8 cellular contexts compared by ENCODE assay signal in the genomic region with DNA sequence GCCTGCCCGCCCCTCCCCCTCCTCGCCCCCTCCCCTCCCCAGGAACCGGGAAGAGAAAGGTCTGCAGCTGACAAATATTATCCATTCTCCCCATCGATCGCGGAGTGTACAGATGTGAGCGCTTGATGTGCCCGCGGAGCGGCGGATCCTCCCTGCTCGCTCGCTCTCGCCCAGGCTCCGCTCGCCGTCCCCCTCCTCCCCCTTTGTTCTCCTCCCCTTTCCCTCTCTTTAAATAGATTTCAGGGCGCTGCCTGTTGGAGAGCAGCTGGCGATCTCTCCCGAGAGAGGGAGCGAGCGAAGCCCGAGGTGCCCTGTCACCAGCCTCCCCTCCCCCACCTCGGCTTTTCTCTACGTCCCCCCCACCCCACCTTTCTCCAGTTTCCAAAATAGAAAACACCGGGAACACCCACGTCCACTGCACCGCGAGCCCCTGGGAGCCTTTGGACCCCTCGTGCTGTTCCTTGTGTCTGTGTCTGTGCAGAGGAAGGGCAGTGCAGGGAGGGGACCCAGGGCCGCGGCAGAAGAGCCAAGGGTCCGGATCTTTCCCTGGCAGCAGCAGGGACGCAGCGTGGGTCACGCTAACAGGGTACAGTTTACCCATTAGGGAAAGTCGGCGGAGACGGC. TPM values are rescaled to one million over a fixed set of nuclear protein-coding genes. Genes with fewer than 3 reads are reported as not detected.
A peak's percentile ranks its signal among the peaks of the same experiment; 100 is the strongest.
DNase-seq lines count a peak whose midpoint lies in the region; ATAC-seq and TF ChIP-seq lines count a peak whose summit lies in the region.

No MANE protein-coding gene starts in this region.

- WGBS in liver = under 1% methylated on average over 39 of the region's 39 CpGs
- 18% methylated on average over 39 of the region's 39 CpGs; no CpG with 5 or more reads in 1 of the 2 donors for WGBS in transverse colon (ENCODE audit: low coverage in 1 of 2), 2 donors

- H3K4me1 ChIP-seq in liver (ENCODE audit: control insufficient read depth in 4 of 4, insufficient read depth in 4 of 4, low read length in 3 of 4) = peaks cover 6 to 56% (median 21%) of the 10 kb centered on the region in 4 donors
- peaks cover 5 to 48% (median 37%) of the 10 kb centered on the region in 4 donors for H3K4me1 ChIP-seq in transverse colon

- no peaks in the 10 kb centered on the region for H3K36me3 ChIP-seq in liver (ENCODE audit: control insufficient read depth in 4 of 4, insufficient read depth in 3 of 4, low read depth in 1 of 4, low read length in 3 of 4)
- H3K36me3 ChIP-seq in transverse colon = no peaks in the 10 kb centered on the region

- H3K4me3 ChIP-seq in cardiac fibroblast (replicated peaks in 1 of 2; ENCODE audit: low read depth in 2 of 2, low read length in 2 of 2) (peak overlapping the region; percentile 25 to 36), liver (ENCODE audit: low read depth in 1 of 3, low read length in 3 of 3) (peak overlapping the region in 2 of 3 donors; percentile 41 to 58), transverse colon (peak overlapping the region; percentile 30 to 56 (median 34))

- H3K9me3 ChIP-seq in liver (ENCODE audit: control insufficient read depth in 4 of 4, low read length in 3 of 4) (no peaks in the 10 kb centered on the region), transverse colon (no peaks in the 10 kb centered on the region)

- DNase-seq in stimulated activated naive CD8-positive, alpha-beta T cell treated with anti-CD3 and anti-CD28 coated beads, Interleukin-15, Interleukin-2, amounts not matched to agents 100 U/mL and 50 U/mL, for 24 hours = no peak
- DNase-seq in NCI-H82 (lab: John Stamatoyannopoulos, UW) (peak; percentile 93), cardiac fibroblast (ENCODE audit: low read depth in 2 of 2) (peak in 1 of 2 donors; percentile 41), transverse colon (no peak), omental fat pad (ENCODE audit: low spot score) (no peak), AML-193 (lab: John Stamatoyannopoulos, UW) (no peak)

- TF ChIP-seq RAD21 in liver (IDR thresholded peaks at IDR 0.05) = no peak

- peaks cover 32% of the 10 kb centered on the region for H3K4me1 Mint-ChIP-seq in stimulated activated naive CD8-positive, alpha-beta T cell treated with anti-CD3 and anti-CD28 coated beads, Interleukin-15, Interleukin-2, amounts not matched to agents 100 ng/mL and 50 ng/mL, for 24 hours (ENCODE audit: low read depth)

- no peaks in the 10 kb centered on the region for H3K9me3 Mint-ChIP-seq in stimulated activated naive CD8-positive, alpha-beta T cell treated with anti-CD3 and anti-CD28 coated beads, Interleukin-15, Interleukin-2, amounts not matched to agents 100 ng/mL and 50 ng/mL, for 24 hours

- H3K4me3 Mint-ChIP-seq in stimulated activated naive CD8-positive, alpha-beta T cell treated with anti-CD3 and anti-CD28 coated beads, Interleukin-15, Interleukin-2, amounts not matched to agents 100 ng/mL and 50 ng/mL, for 24 hours = peak overlapping the region; percentile 78

- H3K9ac ChIP-seq in liver (ENCODE audit: low read depth in 1 of 2, low read length in 2 of 2) = no peak overlapping the region

- H3K27ac Mint-ChIP-seq in stimulated activated naive CD8-positive, alpha-beta T cell treated with anti-CD3 and anti-CD28 coated beads, Interleukin-15, Interleukin-2, amounts not matched to agents 100 ng/mL and 50 ng/mL, for 24 hours = peak overlapping the region; percentile 67

- intact Hi-C loops in transverse colon (cut with DNase I; ENCODE audit: low total_unique reads) = loop anchor here (5.0 to 10.0 kb wide), 3 partner anchors 57 to 420 kb away; a partner anchor contains a TSS

- TF ChIP-seq CTCF in cardiac fibroblast (IDR thresholded peaks at IDR 0.05; ENCODE audit: low read depth, low read length) = no peak
- TF ChIP-seq CTCF in liver (IDR thresholded peaks at IDR 0.05; ENCODE audit: low read depth, low read length, missing input control) = no peak
- TF ChIP-seq CTCF in transverse colon (IDR thresholded peaks at IDR 0.05) = no peak
- no peak for TF ChIP-seq CTCF in omental fat pad (IDR thresholded peaks at IDR 0.05)

- no peak for ATAC-seq in stimulated activated naive CD8-positive, alpha-beta T cell treated with anti-CD3 and anti-CD28 coated beads, Interleukin-15, Interleukin-2, amounts not matched to agents 100 U/mL and 50 U/mL, for 24 hours
- ATAC-seq in omental fat pad (ENCODE audit: low FRiP score) = no peak

- in situ Hi-C loops in transverse colon (cut with MboI; ENCODE audit: low pct_ligation_motif_present in 1 of 4, low pct_unique_long_range_greater_than_20kb in 1 of 4, low sequenced_read_pairs in 3 of 4) = no loop called here

- no peaks in the 10 kb centered on the region for H3K27me3 Mint-ChIP-seq in stimulated activated naive CD8-positive, alpha-beta T cell treated with anti-CD3 and anti-CD28 coated beads, Interleukin-15, Interleukin-2, amounts not matched to agents 100 ng/mL and 50 ng/mL, for 24 hours

- TF ChIP-seq EP300 in transverse colon (IDR thresholded peaks at IDR 0.05; ENCODE audit: low read depth) = no peak

- H3K36me3 Mint-ChIP-seq in stimulated activated naive CD8-positive, alpha-beta T cell treated with anti-CD3 and anti-CD28 coated beads, Interleukin-15, Interleukin-2, amounts not matched to agents 100 ng/mL and 50 ng/mL, for 24 hours (ENCODE audit: low read depth) = no peaks in the 10 kb centered on the region

- H3K27ac ChIP-seq in liver (ENCODE audit: low read depth in 1 of 2, low read length in 2 of 2) (peak overlapping the region; percentile 72 to 76), transverse colon (peak overlapping the region; percentile 68 to 81 (median 74))

- TF ChIP-seq POLR2A in transverse colon (IDR thresholded peaks at IDR 0.05) = no peak

- H3K27me3 ChIP-seq in liver (ENCODE audit: control insufficient read depth in 4 of 4, insufficient read depth in 4 of 4, low read length in 3 of 4) (no peaks in the 10 kb centered on the region), transverse colon (no peaks in the 10 kb centered on the region)

TF ChIP-seq in liver, 16 proteins besides CTCF, POLR2A, EP300 and RAD21:
- no peak for TF ChIP-seq FOXA2 (IDR thresholded peaks at IDR 0.05)
- TF ChIP-seq, protein P1, sequence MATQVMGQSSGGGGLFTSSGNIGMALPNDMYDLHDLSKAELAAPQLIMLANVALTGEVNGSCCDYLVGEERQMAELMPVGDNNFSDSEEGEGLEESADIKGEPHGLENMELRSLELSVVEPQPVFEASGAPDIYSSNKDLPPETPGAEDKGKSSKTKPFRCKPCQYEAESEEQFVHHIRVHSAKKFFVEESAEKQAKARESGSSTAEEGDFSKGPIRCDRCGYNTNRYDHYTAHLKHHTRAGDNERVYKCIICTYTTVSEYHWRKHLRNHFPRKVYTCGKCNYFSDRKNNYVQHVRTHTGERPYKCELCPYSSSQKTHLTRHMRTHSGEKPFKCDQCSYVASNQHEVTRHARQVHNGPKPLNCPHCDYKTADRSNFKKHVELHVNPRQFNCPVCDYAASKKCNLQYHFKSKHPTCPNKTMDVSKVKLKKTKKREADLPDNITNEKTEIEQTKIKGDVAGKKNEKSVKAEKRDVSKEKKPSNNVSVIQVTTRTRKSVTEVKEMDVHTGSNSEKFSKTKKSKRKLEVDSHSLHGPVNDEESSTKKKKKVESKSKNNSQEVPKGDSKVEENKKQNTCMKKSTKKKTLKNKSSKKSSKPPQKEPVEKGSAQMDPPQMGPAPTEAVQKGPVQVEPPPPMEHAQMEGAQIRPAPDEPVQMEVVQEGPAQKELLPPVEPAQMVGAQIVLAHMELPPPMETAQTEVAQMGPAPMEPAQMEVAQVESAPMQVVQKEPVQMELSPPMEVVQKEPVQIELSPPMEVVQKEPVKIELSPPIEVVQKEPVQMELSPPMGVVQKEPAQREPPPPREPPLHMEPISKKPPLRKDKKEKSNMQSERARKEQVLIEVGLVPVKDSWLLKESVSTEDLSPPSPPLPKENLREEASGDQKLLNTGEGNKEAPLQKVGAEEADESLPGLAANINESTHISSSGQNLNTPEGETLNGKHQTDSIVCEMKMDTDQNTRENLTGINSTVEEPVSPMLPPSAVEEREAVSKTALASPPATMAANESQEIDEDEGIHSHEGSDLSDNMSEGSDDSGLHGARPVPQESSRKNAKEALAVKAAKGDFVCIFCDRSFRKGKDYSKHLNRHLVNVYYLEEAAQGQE (IDR thresholded peaks at IDR 0.05) = peak; percentile 30
TF ChIP-seq in liver: peak in this region for 1.

RNA-seq across cellular contexts. Expression of a gene that starts 56.6 kb away (rescaled TPM):
- total RNA-seq in liver (10 to 100 TPM; 15.1 to 23.0 TPM), transverse colon (10 to 100 TPM; 17.9 to 27.8 (median 20.4) TPM), omental fat pad (10 to 100 TPM; 12.8 to 28.8 (median 18.6) TPM)
- 1 to 10 TPM; 5.6 to 6.8 TPM for polyA plus RNA-seq in liver
